Comparison of ENCODE assay signal across 16 cellular contexts in genomic region chr6:146997062-146997461, GRCh38.
A peak's percentile ranks its signal among the peaks of the same experiment; 100 is the strongest.
DNase-seq lines count a peak whose midpoint lies in the region; ATAC-seq, FAIRE-seq and TF ChIP-seq lines count a peak whose summit lies in the region.
"Had no signal": no experiment of that assay in that cellular context is flagged by ENCODE, and none has a peak within 500 bp of the region (broad histone marks: within the 10 kb centered on the region; RNA-seq: fewer than 3 reads in every experiment).

No MANE protein-coding gene starts in this region.

- H3K36me3 Mint-ChIP-seq in astrocyte (ENCODE audit: low read depth, unreplicated experiment) (no peaks in the 10 kb centered on the region), mesothelial cell of epicardium (no peaks in the 10 kb centered on the region)
- H3K36me3 Mint-ChIP-seq: neural progenitor cell had no signal

- no peaks in the 10 kb centered on the region for H4K20me1 ChIP-seq in astrocyte (ENCODE audit: insufficient read depth, low read length)

- no peak for TF ChIP-seq RAD21 in A549 (conservative IDR thresholded peaks at IDR 0.05 in 1 of 2, IDR thresholded peaks at IDR 0.05 in 1 of 2)

- H2AFZ ChIP-seq in astrocyte (ENCODE audit: low read depth, low read length): no peak overlapping the region
- H2AFZ ChIP-seq: neural progenitor cell had no signal

- H3K36me3 ChIP-seq in astrocyte (ENCODE audit: insufficient read depth, low read length): no peaks in the 10 kb centered on the region
- H3K36me3 ChIP-seq: neural progenitor cell had no signal

- H3K4me1 Mint-ChIP-seq in astrocyte (ENCODE audit: low read depth, unreplicated experiment) (peaks cover 16% of the 10 kb centered on the region), mesothelial cell of epicardium (peaks cover 5% of the 10 kb centered on the region)

- H3K9me3 ChIP-seq in A549: no peaks in the 10 kb centered on the region
- no peaks in the 10 kb centered on the region for H3K9me3 ChIP-seq in astrocyte (ENCODE audit: insufficient read depth, low read depth, low read length)

- DNase-seq in A549 (ENCODE audit: low read depth in 1 of 2, low spot score in 1 of 2): peak in 1 of 2 experiments; percentile 33
- peak; percentile 14 for DNase-seq in HPDE6-E6E7 (ENCODE audit: extremely low spot score)
- DNase-seq in astrocyte (ENCODE audit: low read depth): peak; percentile 79
- peak in 1 of 2 donors; percentile 35 for DNase-seq in foreskin keratinocyte
- DNase-seq in GM19238 (ENCODE audit: insufficient read length, low spot score): no peak
- DNase-seq in stimulated activated CD8-positive, alpha-beta memory T cell treated with anti-CD3 and anti-CD28 coated beads, Interleukin-4, amount 100 ng/mL, for 48 hours: no peak
- no peak for DNase-seq in mesothelial cell of epicardium (ENCODE audit: low spot score in 2 of 2, unreplicated experiment in 2 of 2)
- DNase-seq: ACHN; activated naive CD4-positive, alpha-beta T cell; Calu3; NK-92 treated with Interleukin-12 subunit alpha and Interleukin-12 subunit beta, amount 100 ng/mL, for 24 hours had no signal

- POLR2A ChIA-PET in A549 (lab: Yijun Ruan, JAX): no interaction called here

- peak overlapping the region; percentile 53 for H3K4me2 ChIP-seq in A549
- peak overlapping the region; percentile 23 for H3K4me2 ChIP-seq in astrocyte (ENCODE audit: low read length)
- H3K4me2 ChIP-seq: neural progenitor cell had no signal

- H3K27ac ChIP-seq in A549 (peak overlapping the region; percentile 73 to 76), astrocyte (ENCODE audit: low read depth, low read length) (no peak overlapping the region), foreskin keratinocyte (no peak overlapping the region)
- H3K27ac ChIP-seq: neural progenitor cell, skin epidermis had no signal

- no peak for TF ChIP-seq EP300 in A549 (IDR thresholded peaks at IDR 0.05)

- CTCF ChIA-PET in A549 (lab: Yijun Ruan, JAX): no interaction called here

- H3K4me1 ChIP-seq in A549 (peaks cover 32% of the 10 kb centered on the region), astrocyte (ENCODE audit: insufficient read depth, low read length) (no peaks in the 10 kb centered on the region), foreskin keratinocyte (no peaks in the 10 kb centered on the region)
- H3K4me1 ChIP-seq: neural progenitor cell had no signal

- no peak for FAIRE-seq in A549 (lab: Jason Lieb, UNC)
- no peak for FAIRE-seq in astrocyte (lab: Jason Lieb, UNC)
- FAIRE-seq: H1 had no signal

- H3K27ac Mint-ChIP-seq in astrocyte (ENCODE audit: unreplicated experiment) (peak overlapping the region; percentile 89), mesothelial cell of epicardium (no peak overlapping the region)
- H3K27ac Mint-ChIP-seq: neural progenitor cell had no signal

- ATAC-seq in A549 (peak; percentile 63 to 68; a peak in 2 of 6 replicates), foreskin keratinocyte (peak; percentile 78), HG03039 (IDR thresholded peaks at IDR 0.05; ENCODE audit: unreplicated experiment) (no peak)

- no peak overlapping the region for H3K9ac ChIP-seq in astrocyte (ENCODE audit: low read length)
- H3K9ac ChIP-seq: neural progenitor cell had no signal

- H3K79me2 ChIP-seq in astrocyte (ENCODE audit: insufficient read depth, low read length): no peaks in the 10 kb centered on the region

- WGBS in A549 (ENCODE audit: missing lambda C conversion rate): 26% methylated on average over 1 of the region's 1 CpG

- H3K9me3 Mint-ChIP-seq in astrocyte (ENCODE audit: unreplicated experiment): no peaks in the 10 kb centered on the region
- H3K9me3 Mint-ChIP-seq in mesothelial cell of epicardium: peaks cover 12% of the 10 kb centered on the region
- H3K9me3 Mint-ChIP-seq: neural progenitor cell had no signal

- no peak for TF ChIP-seq CTCF in A549 (IDR thresholded peaks at IDR 0.05)
- no peak for TF ChIP-seq CTCF in astrocyte (IDR thresholded peaks at IDR 0.05; ENCODE audit: insufficient read depth, low read depth, low read length)
- TF ChIP-seq CTCF in foreskin keratinocyte (conservative IDR thresholded peaks at IDR 0.05): no peak
- no peak for TF ChIP-seq CTCF in mesothelial cell of epicardium (IDR thresholded peaks at IDR 0.05; ENCODE audit: unreplicated experiment)

- H3K27me3 ChIP-seq in astrocyte (ENCODE audit: insufficient read depth, low read length) (no peaks in the 10 kb centered on the region), foreskin keratinocyte (no peaks in the 10 kb centered on the region)
- H3K27me3 ChIP-seq: neural progenitor cell had no signal

- no peak for TF ChIP-seq POLR2A in A549 (IDR thresholded peaks at IDR 0.05; ENCODE audit: low read length)

- H3K27me3 Mint-ChIP-seq in astrocyte (ENCODE audit: low read depth, unreplicated experiment) (no peaks in the 10 kb centered on the region), mesothelial cell of epicardium (ENCODE audit: low read depth) (no peaks in the 10 kb centered on the region)

- no peak overlapping the region for H3K4me3 ChIP-seq in A549
- no peak overlapping the region for H3K4me3 ChIP-seq in astrocyte (ENCODE audit: insufficient read depth, low read depth, low read length)
- H3K4me3 ChIP-seq: lung, neural progenitor cell, skin epidermis had no signal

- H3K4me3 Mint-ChIP-seq in astrocyte (ENCODE audit: unreplicated experiment): no peak overlapping the region
- no peak overlapping the region for H3K4me3 Mint-ChIP-seq in mesothelial cell of epicardium
- H3K4me3 Mint-ChIP-seq: neural progenitor cell had no signal

TF ChIP-seq in A549, 52 proteins besides CTCF, POLR2A, EP300 and RAD21:
- TF ChIP-seq CHD4 (IDR thresholded peaks at IDR 0.05; ENCODE audit: borderline replicate concordance) (no peak), FOSL2 (IDR thresholded peaks at IDR 0.05) (peak; percentile 25; the same call in 1 of the 2 replicates), FOSL2 (CRISPR knock-in tag; IDR thresholded peaks at IDR 0.05) (peak; percentile 42), MAZ (IDR thresholded peaks at IDR 0.05; ENCODE audit: borderline replicate concordance, low read depth, low read length) (no peak), POLR2AphosphoS2 (conservative IDR thresholded peaks at IDR 0.05; ENCODE audit: low read length) (no peak)

Comparison
In these comparisons a context has a peak if more than half of its experiments do, and no peak if none do; other contexts are left out.
1. DNase-seq: peak in HPDE6-E6E7 (single experiment) and astrocyte (single experiment); none in GM19238 (single experiment), stimulated activated CD8-positive, alpha-beta memory T cell treated with anti-CD3 and anti-CD28 coated beads, Interleukin-4, amount 100 ng/mL, for 48 hours (single experiment) and mesothelial cell of epicardium (0 of 2).
2. H3K27ac ChIP-seq: peak in A549 (2 of 2); none in astrocyte (single experiment) and foreskin keratinocyte (single experiment).